21 cellular contexts compared by ENCODE assay signal in the genomic region with DNA sequence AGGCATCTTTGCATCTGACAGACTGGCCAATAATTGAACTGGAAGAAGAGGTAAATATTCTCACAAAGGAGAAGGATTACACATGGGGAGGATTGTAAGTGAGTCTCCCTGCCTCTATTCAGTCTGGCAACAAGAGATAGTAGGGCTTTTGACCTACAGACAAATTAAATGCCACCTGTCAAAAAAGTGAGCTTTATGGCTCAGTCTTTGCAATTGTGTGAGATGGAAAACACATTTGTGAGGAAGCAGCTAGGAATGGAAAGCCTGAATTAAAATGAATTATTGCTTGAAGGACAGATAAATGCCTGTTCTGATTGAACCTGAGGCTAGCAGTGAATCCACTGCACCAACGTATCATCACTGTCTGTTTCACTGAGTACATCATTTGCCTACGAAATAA.
DNase-seq lines count a peak whose midpoint lies in the region; ATAC-seq and TF ChIP-seq lines count a peak whose summit lies in the region.
"Had no signal": no experiment of that assay in that cellular context is flagged by ENCODE, and none has a peak within 500 bp of the region (broad histone marks: within the 10 kb centered on the region; RNA-seq: fewer than 3 reads in every experiment).

No MANE protein-coding gene starts in this region.

- no peaks in the 10 kb centered on the region for H3K4me1 Mint-ChIP-seq in nephron progenitor cell
- H3K4me1 Mint-ChIP-seq: B cell; CD4-positive, CD25-positive, alpha-beta regulatory T cell had no signal

- H3K4me3 Mint-ChIP-seq in nephron progenitor cell, result no peak overlapping the region
- H3K4me3 Mint-ChIP-seq: B cell; CD4-positive, CD25-positive, alpha-beta regulatory T cell; CD8-positive, alpha-beta T cell; HFFc6 had no signal

- H3K36me3 ChIP-seq in left ventricle myocardium inferior, result no peaks in the 10 kb centered on the region
- H3K36me3 ChIP-seq: BLaER1, HAP-1 had no signal

- no peaks in the 10 kb centered on the region for H3K4me1 ChIP-seq in left ventricle myocardium inferior
- H3K4me1 ChIP-seq: BLaER1 had no signal

- H3K27ac ChIP-seq in left ventricle myocardium inferior (replicated peaks) (no peak overlapping the region), caudate nucleus (ENCODE audit: low read depth, low read length) (no peak overlapping the region)
- H3K27ac ChIP-seq: 22Rv1, BLaER1, C4-2B had no signal

- no peaks in the 10 kb centered on the region for H3K9me3 ChIP-seq in left ventricle myocardium inferior (replicated peaks)
- H3K9me3 ChIP-seq: BLaER1, HAP-1 had no signal

- intact Hi-C loops in left ventricle myocardium inferior (cut with micrococcal nuclease), result no loop called here

- H3K9me3 Mint-ChIP-seq in nephron progenitor cell, result no peaks in the 10 kb centered on the region
- H3K9me3 Mint-ChIP-seq: CD8-positive, alpha-beta T cell; HFFc6 had no signal

- peak overlapping the region; percentile 23 for H3K27ac Mint-ChIP-seq in nephron progenitor cell
- H3K27ac Mint-ChIP-seq: B cell; CD4-positive, CD25-positive, alpha-beta regulatory T cell; CD8-positive, alpha-beta T cell; HFFc6 had no signal

- no peaks in the 10 kb centered on the region for H3K27me3 ChIP-seq in left ventricle myocardium inferior (ENCODE audit: low read depth)
- H3K27me3 ChIP-seq: BLaER1 had no signal

- H3K4me3 ChIP-seq in left ventricle myocardium inferior, result no peak overlapping the region
- H3K4me3 ChIP-seq: BLaER1, HAP-1 had no signal

- TF ChIP-seq CTCF in nephron progenitor cell (IDR thresholded peaks at IDR 0.05) (no peak), left ventricle myocardium inferior (IDR thresholded peaks at IDR 0.05; ENCODE audit: borderline replicate concordance) (no peak)

- ATAC-seq in HG02623 (IDR thresholded peaks at IDR 0.05; ENCODE audit: unreplicated experiment), result no peak
- ATAC-seq: CD8-positive, alpha-beta T cell had no signal

- peaks cover 5% of the 10 kb centered on the region for H3K36me3 Mint-ChIP-seq in nephron progenitor cell (ENCODE audit: low read depth)
- H3K36me3 Mint-ChIP-seq: CD4-positive, CD25-positive, alpha-beta regulatory T cell; CD8-positive, alpha-beta T cell had no signal

- H3K27me3 Mint-ChIP-seq in nephron progenitor cell (ENCODE audit: low read depth, poor library complexity), result no peaks in the 10 kb centered on the region
- H3K27me3 Mint-ChIP-seq: CD4-positive, CD25-positive, alpha-beta regulatory T cell had no signal

- peak; percentile 13 to 39 for DNase-seq in NCI-H2081 (lab: John Stamatoyannopoulos, UW)
- no peak for DNase-seq in NCI-H2081 treated with DMSO at 0.1 percent for 48 hours (lab: John Stamatoyannopoulos, UW)
- peak; percentile 93 for DNase-seq in NCI-H69 (lab: John Stamatoyannopoulos, UW)
- DNase-seq in nephron progenitor cell, result no peak
- DNase-seq in COLO829 (ENCODE audit: low spot score), result no peak
- no peak for DNase-seq in left ventricle myocardium inferior
- no peak for DNase-seq in caudate nucleus (lab: John Stamatoyannopoulos, UW)
- DNase-seq: CD4-positive, CD25-positive, alpha-beta regulatory T cell; CD8-positive, alpha-beta T cell; DMS 273 treated with DMSO at 0.1 percent for 48 hours; DMS79; EL; GDM1; GOT3; HFFc6 had no signal

Comparison
In these comparisons a context has a peak if more than half of its experiments do, and no peak if none do; other contexts are left out.
1. DNase-seq: peak in NCI-H2081 (2 of 2) and NCI-H69 (single experiment); none in NCI-H2081 treated with DMSO at 0.1 percent for 48 hours (single experiment), nephron progenitor cell (single experiment), COLO829 (single experiment), left ventricle myocardium inferior (single experiment) and caudate nucleus (0 of 61).